ENCODE assay signal across 8 cellular contexts in genomic region chr2:165793779-165794519, GRCh38. TPM values are rescaled to one million over a fixed set of nuclear protein-coding genes. Genes with fewer than 3 reads are reported as not detected.
DNase-seq lines count a peak whose midpoint lies in the region; TF ChIP-seq lines count a peak whose summit lies in the region.

GALNT3 (minus strand) TSS chr2:165794247; CDS start chr2:165770700, 23,547 bp downstream.

- peaks cover 28% of the 10 kb centered on the region for H3K36me3 Mint-ChIP-seq in activated CD4-positive, alpha-beta memory T cell treated with anti-CD3 and anti-CD28 coated beads, Interleukin-2, amount 10 ng/mL, durations not matched to agents 7 days and 5 days (ENCODE audit: low read depth)
- H3K36me3 Mint-ChIP-seq in endothelial cell (ENCODE audit: low read depth, unreplicated experiment): no peaks in the 10 kb centered on the region

- no peak for TF ChIP-seq EP300 in transverse colon (IDR thresholded peaks at IDR 0.05; ENCODE audit: low read depth)

- H3K27ac Mint-ChIP-seq in activated CD4-positive, alpha-beta memory T cell treated with anti-CD3 and anti-CD28 coated beads, Interleukin-2, amount 10 ng/mL, durations not matched to agents 7 days and 5 days: peak within 1 kb of the TSS; percentile 95
- H3K27ac Mint-ChIP-seq in endothelial cell (ENCODE audit: unreplicated experiment): peak within 1 kb of the TSS; percentile 49

- H3K27me3 Mint-ChIP-seq in activated CD4-positive, alpha-beta memory T cell treated with anti-CD3 and anti-CD28 coated beads, Interleukin-2, amount 10 ng/mL, durations not matched to agents 7 days and 5 days: peaks cover 3% of the 10 kb centered on the region
- peaks cover 3% of the 10 kb centered on the region for H3K27me3 Mint-ChIP-seq in endothelial cell (ENCODE audit: unreplicated experiment)

- POLR2A ChIA-PET in HEK293 (lab: Yijun Ruan, JAX): interaction anchor here (0.7 to 1.7 kb wide), 5 partner anchors 9 to 109 kb away, joined by 3 to 5 read pairs (median 3); no protein-coding TSS in a partner anchor
- POLR2A ChIA-PET in activated CD4-positive, alpha-beta memory T cell treated with anti-CD3 and anti-CD28 coated beads, Interleukin-2, amount 10 ng/mL, durations not matched to agents 7 days and 5 days (lab: Charles Lee): interaction anchor here (1.0 to 3.1 kb wide), 14 partner anchors 9 to 159 kb away, joined by 3 to 15 read pairs (median 4); partner anchors contain the start of gene TTC21B

- WGBS in transverse colon (ENCODE audit: low coverage in 1 of 2), 2 donors: 0% methylated on average over 9 of the region's 70 CpGs; no CpG with 5 or more reads in 1 of the 2 donors

- intact Hi-C loops in transverse colon (cut with DNase I; ENCODE audit: low total_unique reads): no loop called here

- H3K36me3 ChIP-seq in HEK293 (ENCODE audit: control insufficient read depth in 2 of 2, insufficient read depth in 1 of 2, low read length in 2 of 2) (no peaks in the 10 kb centered on the region), mucosa of rectum (ENCODE audit: control insufficient read depth in 2 of 2, insufficient read depth in 2 of 2, low read length in 2 of 2) (no peaks in the 10 kb centered on the region), transverse colon (no peaks in the 10 kb centered on the region)

- peak within 1 kb of the TSS; percentile 93 for H3K27ac ChIP-seq in HEK293 (ENCODE audit: extremely low read depth, low read depth, low read length)
- H3K27ac ChIP-seq in mucosa of rectum (ENCODE audit: low read depth in 2 of 2, low read length in 2 of 2): peak within 1 kb of the TSS; percentile 93 to 99
- H3K27ac ChIP-seq in transverse colon: peak within 1 kb of the TSS; percentile 91 to 93 (median 92)

- peak within 1 kb of the TSS; percentile 79 to 98 for H3K9ac ChIP-seq in mucosa of rectum (ENCODE audit: low read depth in 1 of 2, low read length in 2 of 2)

- peaks cover 42% of the 10 kb centered on the region for H3K4me1 Mint-ChIP-seq in activated CD4-positive, alpha-beta memory T cell treated with anti-CD3 and anti-CD28 coated beads, Interleukin-2, amount 10 ng/mL, durations not matched to agents 7 days and 5 days
- peaks cover 5% of the 10 kb centered on the region for H3K4me1 Mint-ChIP-seq in endothelial cell (ENCODE audit: unreplicated experiment)

- peak within 1 kb of the TSS; percentile 93 for H3K4me3 Mint-ChIP-seq in activated CD4-positive, alpha-beta memory T cell treated with anti-CD3 and anti-CD28 coated beads, Interleukin-2, amount 10 ng/mL, durations not matched to agents 7 days and 5 days
- peak within 1 kb of the TSS; percentile 89 for H3K4me3 Mint-ChIP-seq in endothelial cell (ENCODE audit: unreplicated experiment)

- in situ Hi-C loops in transverse colon (cut with MboI; ENCODE audit: low pct_ligation_motif_present in 1 of 4, low pct_unique_long_range_greater_than_20kb in 1 of 4, low sequenced_read_pairs in 3 of 4): no loop called here

- CTCF ChIA-PET in HEK293 (lab: Yijun Ruan, JAX): interaction anchor here (1.5 kb wide), 1 partner anchor 80 kb away, joined by 3 read pairs; no protein-coding TSS in a partner anchor
- CTCF ChIA-PET in activated CD4-positive, alpha-beta memory T cell treated with anti-CD3 and anti-CD28 coated beads, Interleukin-2, amount 10 ng/mL, durations not matched to agents 7 days and 5 days (lab: Charles Lee): interaction anchor here (2.3 to 2.7 kb wide), 3 partner anchors 15 to 160 kb away, joined by 5 to 24 read pairs (median 11); partner anchors contain the start of gene TTC21B

- H3K9me3 ChIP-seq in HEK293 (ENCODE audit: control insufficient read depth, insufficient read depth, low read depth, low read length) (no peaks in the 10 kb centered on the region), mucosa of rectum (ENCODE audit: control insufficient read depth in 2 of 2, low read length in 2 of 2) (no peaks in the 10 kb centered on the region), transverse colon (no peaks in the 10 kb centered on the region)

- no peaks in the 10 kb centered on the region for H3K9me3 Mint-ChIP-seq in activated CD4-positive, alpha-beta memory T cell treated with anti-CD3 and anti-CD28 coated beads, Interleukin-2, amount 10 ng/mL, durations not matched to agents 7 days and 5 days
- H3K9me3 Mint-ChIP-seq in endothelial cell (ENCODE audit: unreplicated experiment): no peaks in the 10 kb centered on the region

- peak; percentile 98 for TF ChIP-seq POLR2A in transverse colon (IDR thresholded peaks at IDR 0.05)

- TF ChIP-seq CTCF in GM12864 (IDR thresholded peaks at IDR 0.05; ENCODE audit: low read depth, low read length, missing control alignments) (no peak), HEK293 (tag by site-specific recombination; IDR thresholded peaks at IDR 0.05) (peak; percentile 69), endothelial cell (IDR thresholded peaks at IDR 0.05; ENCODE audit: unreplicated experiment) (no peak), transverse colon (IDR thresholded peaks at IDR 0.05) (no peak)

- DNase-seq in GM12864 (ENCODE audit: low read depth): no peak
- peak; percentile 86 for DNase-seq in NCI-H1105 (lab: John Stamatoyannopoulos, UW)
- DNase-seq in activated CD4-positive, alpha-beta memory T cell treated with anti-CD3 and anti-CD28 coated beads, Interleukin-2, amount 10 ng/mL, durations not matched to agents 7 days and 5 days: peak; percentile 58
- DNase-seq in endothelial cell (ENCODE audit: low spot score): peak; percentile 26
- DNase-seq in transverse colon: peak; percentile 94
- DNase-seq in cortex of kidney (lab: John Stamatoyannopoulos, UW): no peak

- peak within 1 kb of the TSS; percentile 87 for H3K4me3 ChIP-seq in GM12864 (ENCODE audit: low read depth, low read length)
- H3K4me3 ChIP-seq in HEK293 (ENCODE audit: low read depth, low read length): peak within 1 kb of the TSS; percentile 86
- H3K4me3 ChIP-seq in mucosa of rectum (ENCODE audit: low read length in 2 of 2): peak within 1 kb of the TSS; percentile 71 to 95
- peak within 1 kb of the TSS; percentile 44 to 71 (median 53) for H3K4me3 ChIP-seq in transverse colon

- peaks cover 26% of the 10 kb centered on the region for H3K4me1 ChIP-seq in HEK293 (ENCODE audit: control insufficient read depth, insufficient read depth, low read length)
- peaks cover 13 to 17% of the 10 kb centered on the region in 2 donors for H3K4me1 ChIP-seq in mucosa of rectum (ENCODE audit: control insufficient read depth in 2 of 2, insufficient read depth in 2 of 2, low read length in 2 of 2)
- peaks cover 0 to 33% (median 7%) of the 10 kb centered on the region in 4 donors for H3K4me1 ChIP-seq in transverse colon

- peaks cover 0 to 3% of the 10 kb centered on the region in 2 donors for H3K27me3 ChIP-seq in mucosa of rectum (ENCODE audit: control insufficient read depth in 2 of 2, insufficient read depth in 2 of 2, low read length in 2 of 2)
- peaks cover 15% of the 10 kb centered on the region for H3K27me3 ChIP-seq in transverse colon

TF ChIP-seq in HEK293, 187 proteins besides CTCF, POLR2A, EP300 and RAD21 (continues in another document):
- no peak for TF ChIP-seq ZNF426 (tag by site-specific recombination; IDR thresholded peaks at IDR 0.05)
- no peak for TF ChIP-seq ZNF701 (tag by site-specific recombination; IDR thresholded peaks at IDR 0.05)
- TF ChIP-seq ZNF692 (tag by site-specific recombination; IDR thresholded peaks at IDR 0.05): 0 out of 2 replicates have a peak, but pooled peaks have one; percentile 20
- TF ChIP-seq ZNF16 (tag by site-specific recombination; IDR thresholded peaks at IDR 0.05; ENCODE audit: low read depth): no peak
- TF ChIP-seq ZBTB21 (tag by site-specific recombination; IDR thresholded peaks at IDR 0.05): no peak
- no peak for TF ChIP-seq ZNF112 (tag by site-specific recombination; IDR thresholded peaks at IDR 0.05)
- TF ChIP-seq ZNF138 (tag by site-specific recombination; IDR thresholded peaks at IDR 0.05; ENCODE audit: borderline replicate concordance): no peak
- no peak for TF ChIP-seq ZNF837 (tag by site-specific recombination; IDR thresholded peaks at IDR 0.05)
- TF ChIP-seq ZNF404 (tag by site-specific recombination; IDR thresholded peaks at IDR 0.05): no peak
- peak; percentile 81 for TF ChIP-seq ZEB2 (tag by site-specific recombination; IDR thresholded peaks at IDR 0.05)
- TF ChIP-seq INSM2 (tag by site-specific recombination; IDR thresholded peaks at IDR 0.05): no peak
- TF ChIP-seq SETDB1 (IDR thresholded peaks at IDR 0.05; ENCODE audit: insufficient read length, low read length): peak; percentile 8
- no peak for TF ChIP-seq ZNF549 (tag by site-specific recombination; IDR thresholded peaks at IDR 0.05)
- TF ChIP-seq ZNF791 (tag by site-specific recombination; IDR thresholded peaks at IDR 0.05): no peak
- TF ChIP-seq ZNF555 (tag by site-specific recombination; conservative IDR thresholded peaks at IDR 0.05): no peak
- peak; percentile 20 for TF ChIP-seq ZFHX2 (tag by site-specific recombination; conservative IDR thresholded peaks at IDR 0.05)

RNA-seq across cellular contexts. Expression of gene GALNT3, which starts in this region (rescaled TPM):
- total RNA-seq in activated CD4-positive, alpha-beta memory T cell treated with anti-CD3 and anti-CD28 coated beads, Interleukin-2, amount 10 ng/mL, durations not matched to agents 7 days and 5 days: 10 to 100 TPM; 27.7 to 28.0 TPM
- total RNA-seq in endothelial cell (ENCODE audit: unreplicated experiment) (3.6 TPM), transverse colon (100 to 1,000 TPM in 1 of 4 donors, 10 to 100 TPM in 3; 17.2 to 230 (median 52.7) TPM)

Comparison
In these comparisons a context has a peak if more than half of its experiments do, and no peak if none do; other contexts are left out.
1. DNase-seq: peak in NCI-H1105 (single experiment), activated CD4-positive, alpha-beta memory T cell treated with anti-CD3 and anti-CD28 coated beads, Interleukin-2, amount 10 ng/mL, durations not matched to agents 7 days and 5 days (single experiment), endothelial cell (single experiment) and transverse colon (single experiment); none in GM12864 (single experiment) and cortex of kidney (single experiment).
2. Peak in every context shown above with its lines, with median percentiles within 50 percentile points of each other: H3K4me3 ChIP-seq and H3K27ac ChIP-seq.